In the genomic region with DNA sequence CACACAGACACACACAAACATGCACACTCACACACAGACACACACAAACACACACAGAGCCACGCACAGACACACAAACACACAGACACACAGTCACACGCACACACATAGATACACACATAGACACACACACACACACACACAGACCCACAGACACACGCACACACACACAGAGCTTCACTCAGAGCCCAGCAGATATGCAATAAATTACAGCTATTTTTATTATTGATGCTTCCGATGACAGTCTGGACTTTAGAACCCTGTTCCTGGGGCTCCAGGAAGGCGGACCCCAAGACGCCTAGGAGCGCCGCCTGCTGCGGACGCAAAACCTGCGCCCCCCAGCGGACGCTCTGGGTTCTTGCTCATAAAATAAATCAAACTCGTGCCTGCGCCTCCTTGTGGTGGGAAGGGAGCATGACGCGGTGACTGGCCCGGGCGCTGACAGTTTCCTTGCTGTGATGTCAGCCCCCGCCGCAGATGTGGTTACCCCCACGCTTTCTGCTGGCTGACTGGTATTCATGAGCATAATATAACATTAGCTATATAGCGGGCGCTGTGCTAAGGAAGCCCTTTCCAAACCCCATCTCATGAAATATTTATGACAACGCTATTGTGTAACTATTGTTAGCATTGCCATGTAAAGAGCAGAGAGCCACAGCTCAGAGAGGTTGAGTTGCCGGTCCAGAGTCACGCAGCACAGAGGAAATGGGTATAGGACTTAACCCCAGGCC, we compare ENCODE assay signal across 8 cellular contexts.
DNase-seq lines count a peak whose midpoint lies in the region; ATAC-seq lines count a peak whose summit lies in the region.

No MANE protein-coding gene starts in this region.

- peak overlapping the region; percentile 45 for H3K27ac ChIP-seq in effector memory CD4-positive, alpha-beta T cell (ENCODE audit: insufficient read depth, low read length, poor library complexity, severe bottlenecking)

- peaks cover 36% of the 10 kb centered on the region for H3K4me1 ChIP-seq in effector memory CD4-positive, alpha-beta T cell (ENCODE audit: control insufficient read depth, insufficient read depth, low read length, poor library complexity, severe bottlenecking)

- H3K9me3 ChIP-seq in effector memory CD4-positive, alpha-beta T cell (ENCODE audit: control insufficient read depth, low read length), result no peaks in the 10 kb centered on the region

- H3K36me3 ChIP-seq in effector memory CD4-positive, alpha-beta T cell (ENCODE audit: control insufficient read depth, insufficient read depth, low read length), result no peaks in the 10 kb centered on the region

- peak; percentile 30 for ATAC-seq in GM19455 (IDR thresholded peaks at IDR 0.05; ENCODE audit: unreplicated experiment)

- no peaks in the 10 kb centered on the region for H3K27me3 ChIP-seq in effector memory CD4-positive, alpha-beta T cell (replicated peaks; ENCODE audit: control insufficient read depth, insufficient read depth, low read length, poor library complexity, severe bottlenecking)

- peak overlapping the region; percentile 30 for H3K4me3 ChIP-seq in effector memory CD4-positive, alpha-beta T cell (ENCODE audit: insufficient read depth, low read depth, low read length, poor library complexity, severe bottlenecking)

- peak; percentile 99 for DNase-seq in CD1c-positive myeloid dendritic cell (ENCODE audit: extremely low spot score)
- DNase-seq in HT-29 (ENCODE audit: low spot score), result peak; percentile 87
- peak; percentile 85 for DNase-seq in NOMO-1 treated with DMSO at 0.1 percent for 48 hours (lab: John Stamatoyannopoulos, UW; ENCODE audit: unreplicated experiment)
- peak; percentile 98 for DNase-seq in activated CD8-positive, alpha-beta memory T cell treated with anti-CD3 and anti-CD28 coated beads for 24 hours
- DNase-seq in effector memory CD4-positive, alpha-beta T cell, result peak; percentile 90 to 92 (median 92)
- DNase-seq in midbrain (lab: John Stamatoyannopoulos, UW), result peak; percentile 88
- peak; percentile 88 to 92 for DNase-seq in stimulated activated CD8-positive, alpha-beta memory T cell treated with anti-CD3 and anti-CD28 coated beads, Interleukin-4, amount 100 ng/mL, for 1 hour (ENCODE audit: low read depth in 2 of 2, low spot score in 1 of 2)

Comparison
In these comparisons a context has a peak if more than half of its experiments do, and no peak if none do; other contexts are left out.
1. Peak in every context shown above with its lines: DNase-seq, ATAC-seq, H3K4me3 ChIP-seq and H3K27ac ChIP-seq.